ENCODE assay signal across 24 cellular contexts in genomic region chr5:988316-988715, GRCh38. TPM values are rescaled to one million over a fixed set of nuclear protein-coding genes. Genes with fewer than 3 reads are reported as not detected.
"Had no signal": no experiment of that assay in that cellular context is flagged by ENCODE, and none has a peak within 500 bp of the region (broad histone marks: within the 10 kb centered on the region; RNA-seq: fewer than 3 reads in every experiment).

No MANE protein-coding gene starts in this region.

- H3K27ac ChIP-seq: SJSA1, SK-N-MC had no signal

- H3K4me1 ChIP-seq: SJSA1 had no signal

- FAIRE-seq: RCC 7860 had no signal

- DNase-seq: KBM-7, NCI-H1092, NCI-H1105 treated with DMSO at 0.1 percent for 48 hours, NCI-H1417 treated with DMSO at 0.1 percent for 48 hours, NCI-H146, NCI-H187, NCI-H2029, NCI-H2081 treated with DMSO at 0.1 percent for 48 hours, NCI-H2171, NCI-H226, NCI-H446, NCI-H510A, NCI-H524 treated with DMSO at 0.1 percent for 48 hours, NCI-H69, NCI-H774, Right ventricle myocardium superior, RPMI8226, SIG-M5 had no signal

- H3K4me3 ChIP-seq: SJSA1, SK-N-MC had no signal

- H3K36me3 ChIP-seq: SJSA1 had no signal

RNA-seq across cellular contexts. Expression of gene NKD2, which starts 20.3 kb away (rescaled TPM):
- total RNA-seq: HT1080, LHCN-M2 had no signal
- polyA plus RNA-seq: IgD-negative memory B cell had no signal
